ENCODE assay signal across 10 cellular contexts in genomic region chr6:145142958-145143357, GRCh38.
"Had no signal": no experiment of that assay in that cellular context is flagged by ENCODE, and none has a peak within 500 bp of the region (broad histone marks: within the 10 kb centered on the region; RNA-seq: fewer than 3 reads in every experiment).

No MANE protein-coding gene starts in this region.

- H3K27ac ChIP-seq: GM23248 had no signal

- FAIRE-seq: H54 had no signal

- H2AFZ ChIP-seq: GM23248, GM23338 had no signal

- ATAC-seq: GM23338, HCT116 had no signal

- H3K27ac Mint-ChIP-seq: GM23338, H9, HFFc6 had no signal

- H3K9me3 Mint-ChIP-seq: GM23338, H9, HFFc6 had no signal

- DNase-seq: GM23248, GOT3, H7, H9, HCEC 1CT, HFFc6 had no signal

- H3K9ac ChIP-seq: GM23248 had no signal

- H3K36me3 ChIP-seq: HAP-1 had no signal

- H3K9me3 ChIP-seq: HAP-1 had no signal

- H3K4me3 ChIP-seq: GM23248, GM23338, HAP-1 had no signal

- H3K4me2 ChIP-seq: GM23338 had no signal

- H3K4me3 Mint-ChIP-seq: GM23338, H9, HFFc6 had no signal

- H3K4me1 ChIP-seq: HAP-1 had no signal
